9 cellular contexts compared by ENCODE assay signal in genomic region chr11:2837096-2837601, GRCh38. TPM values are rescaled to one million over a fixed set of nuclear protein-coding genes. Genes with fewer than 3 reads are reported as not detected.
DNase-seq lines count a peak whose midpoint lies in the region; ATAC-seq and TF ChIP-seq lines count a peak whose summit lies in the region.
"Had no signal": no experiment of that assay in that cellular context is flagged by ENCODE, and none has a peak within 500 bp of the region (broad histone marks: within the 10 kb centered on the region; RNA-seq: fewer than 3 reads in every experiment).

No MANE protein-coding gene starts in this region.

- in situ Hi-C loops in SK-MEL-5 (cut with HindIII; ENCODE audit: low pct_unique_long_range_greater_than_20kb, low sequenced_read_pairs) = no loop called here

- no peaks in the 10 kb centered on the region for H3K36me3 ChIP-seq in prostate gland

- H3K9me3 Mint-ChIP-seq in activated naive CD8-positive, alpha-beta T cell treated with anti-CD3 and anti-CD28 coated beads for 36 hours = no peaks in the 10 kb centered on the region
- H3K9me3 Mint-ChIP-seq: activated B cell treated with CpG ODN at 0.5 μM for 24 hours had no signal

- no peak overlapping the region for H3K27ac ChIP-seq in prostate gland

- H3K4me3 Mint-ChIP-seq in activated naive CD8-positive, alpha-beta T cell treated with anti-CD3 and anti-CD28 coated beads for 36 hours = no peak overlapping the region
- H3K4me3 Mint-ChIP-seq in T-helper 17 cell = no peak overlapping the region
- H3K4me3 Mint-ChIP-seq: activated B cell treated with CpG ODN at 0.5 μM for 24 hours had no signal

- H3K9me3 ChIP-seq in prostate gland (no peaks in the 10 kb centered on the region), T-helper 17 cell (ENCODE audit: control insufficient read depth, low read length, poor library complexity, severe bottlenecking) (no peaks in the 10 kb centered on the region)

- no peak overlapping the region for H3K4me3 ChIP-seq in prostate gland

- TF ChIP-seq CTCF in prostate gland (IDR thresholded peaks at IDR 0.05) = peak in 2 of 4 experiments; percentile 29 to 32

- H3K4me1 Mint-ChIP-seq in activated naive CD8-positive, alpha-beta T cell treated with anti-CD3 and anti-CD28 coated beads for 36 hours = no peaks in the 10 kb centered on the region
- H3K4me1 Mint-ChIP-seq in T-helper 17 cell = peaks cover 13% of the 10 kb centered on the region
- H3K4me1 Mint-ChIP-seq: activated B cell treated with CpG ODN at 0.5 μM for 24 hours had no signal

- 42% methylated on average over 16 of the region's 20 CpGs for WGBS in prostate gland

- intact Hi-C loops in Right ventricle myocardium superior (cut with DNase I) (no loop called here), prostate gland (cut with DNase I) (no loop called here)

- TF ChIP-seq POLR2A in prostate gland (IDR thresholded peaks at IDR 0.05) = no peak

- ATAC-seq in Right ventricle myocardium superior (ENCODE audit: poor library complexity) = peak; percentile 75
- ATAC-seq in T-helper 17 cell = no peak

- H3K27ac Mint-ChIP-seq in activated naive CD8-positive, alpha-beta T cell treated with anti-CD3 and anti-CD28 coated beads for 36 hours = no peak overlapping the region
- no peak overlapping the region for H3K27ac Mint-ChIP-seq in T-helper 17 cell
- H3K27ac Mint-ChIP-seq: activated B cell treated with CpG ODN at 0.5 μM for 24 hours had no signal

- DNase-seq in EH (ENCODE audit: low read depth) = peak; percentile 73
- DNase-seq in SK-MEL-5 (ENCODE audit: low read depth, low spot score) = peak; percentile 28
- DNase-seq in Right ventricle myocardium superior = peak; percentile 86
- peak; percentile 61 for DNase-seq in prostate gland (ENCODE audit: low spot score)
- no peak for DNase-seq in NAMALWA (ENCODE audit: low spot score)
- DNase-seq in NCI-H226 = no peak
- no peak for DNase-seq in activated naive CD8-positive, alpha-beta T cell treated with anti-CD3 and anti-CD28 coated beads for 36 hours
- DNase-seq in T-helper 17 cell = no peak
- DNase-seq: activated B cell treated with CpG ODN at 0.5 μM for 24 hours had no signal

- no peaks in the 10 kb centered on the region for H3K27me3 Mint-ChIP-seq in activated naive CD8-positive, alpha-beta T cell treated with anti-CD3 and anti-CD28 coated beads for 36 hours
- no peaks in the 10 kb centered on the region for H3K27me3 Mint-ChIP-seq in T-helper 17 cell
- H3K27me3 Mint-ChIP-seq: activated B cell treated with CpG ODN at 0.5 μM for 24 hours had no signal

- H3K36me3 Mint-ChIP-seq in activated naive CD8-positive, alpha-beta T cell treated with anti-CD3 and anti-CD28 coated beads for 36 hours = no peaks in the 10 kb centered on the region
- no peaks in the 10 kb centered on the region for H3K36me3 Mint-ChIP-seq in T-helper 17 cell (ENCODE audit: low read depth)

- no peaks in the 10 kb centered on the region for H3K4me1 ChIP-seq in prostate gland (replicated peaks)

- no peaks in the 10 kb centered on the region for H3K27me3 ChIP-seq in prostate gland (replicated peaks; ENCODE audit: insufficient read depth)

RNA-seq across cellular contexts. Expression of gene CDKN1C, which starts 48.4 kb away (rescaled TPM):
- 14.7 and 18.7 TPM in 2 replicates for total RNA-seq in SK-MEL-5 (2014; rRNA removed; shearing (Covaris generic))
- 12.9 and 16.5 TPM in 2 replicates for polyA plus RNA-seq in SK-MEL-5 (2015; cell fraction: cytosol; rRNA removed)
- polyA plus RNA-seq in SK-MEL-5 (2015; cell fraction: nucleus; rRNA removed) = 4.1 and 10.3 TPM in 2 replicates
- total RNA-seq in Right ventricle myocardium superior = 37.7 TPM
- 10 to 100 TPM; 36.5 to 42.7 TPM for total RNA-seq in prostate gland
- 1 to 10 TPM in 1 of 2 experiments, under 1 TPM in 1; 0.85 to 1.0 TPM for total RNA-seq in activated naive CD8-positive, alpha-beta T cell treated with anti-CD3 and anti-CD28 coated beads for 36 hours
- total RNA-seq in T-helper 17 cell = 1 to 10 TPM in 1 of 2 donors, under 1 TPM in 1; 0.91 to 2.6 TPM

Comparison
In these comparisons a context has a peak if more than half of its experiments do, and no peak if none do; other contexts are left out.
1. DNase-seq: peak in EH (single experiment), SK-MEL-5 (single experiment), Right ventricle myocardium superior (single experiment) and prostate gland (single experiment); none in NAMALWA (single experiment), NCI-H226 (single experiment), activated naive CD8-positive, alpha-beta T cell treated with anti-CD3 and anti-CD28 coated beads for 36 hours (single experiment) and T-helper 17 cell (0 of 3).